In genomic region chr3:152308475-152308844, GRCh38 we compare ENCODE assay signal across 9 cellular contexts. TPM values are rescaled to one million over a fixed set of nuclear protein-coding genes. Genes with fewer than 3 reads are reported as not detected.
DNase-seq lines count a peak whose midpoint lies in the region; ATAC-seq and TF ChIP-seq lines count a peak whose summit lies in the region.
"Had no signal": no experiment of that assay in that cellular context is flagged by ENCODE, and none has a peak within 500 bp of the region (broad histone marks: within the 10 kb centered on the region; RNA-seq: fewer than 3 reads in every experiment).

No MANE protein-coding gene starts in this region.

- peak overlapping the region; percentile 70 for H3K27ac Mint-ChIP-seq in activated naive CD4-positive, alpha-beta T cell treated with anti-CD3 and anti-CD28 coated beads, Interleukin-2, amount 10 ng/mL, durations not matched to agents 7 days and 5 days
- H3K27ac Mint-ChIP-seq in naive B cell = peak overlapping the region; percentile 63 to 90 (median 69)

- TF ChIP-seq CTCF in breast epithelium (IDR thresholded peaks at IDR 0.05) = no peak
- no peak for TF ChIP-seq CTCF in upper lobe of right lung (IDR thresholded peaks at IDR 0.05)

- H3K27ac ChIP-seq in breast epithelium (peak overlapping the region; percentile 64 to 73), upper lobe of right lung (peak overlapping the region; percentile 58)

- H3K4me1 Mint-ChIP-seq in activated naive CD4-positive, alpha-beta T cell treated with anti-CD3 and anti-CD28 coated beads, Interleukin-2, amount 10 ng/mL, durations not matched to agents 7 days and 5 days = peaks cover 66% of the 10 kb centered on the region
- H3K4me1 Mint-ChIP-seq in naive B cell = peaks cover 38 to 48% (median 42%) of the 10 kb centered on the region in 3 donors

- H3K36me3 ChIP-seq in breast epithelium (no peaks in the 10 kb centered on the region), upper lobe of right lung (peaks cover 8% of the 10 kb centered on the region)

- no peak for DNase-seq in activated naive CD4-positive, alpha-beta T cell treated with anti-CD3 and anti-CD28 coated beads, Interleukin-2, amount 10 ng/mL, durations not matched to agents 7 days and 5 days
- DNase-seq in activated naive CD4-positive, alpha-beta T cell treated with Interleukin-2 at 50 U/mL for 16 hours = no peak
- DNase-seq in breast epithelium (ENCODE audit: low spot score in 2 of 2) (no peak), naive B cell (no peak), upper lobe of right lung (no peak)
- no peak for DNase-seq in stimulated activated CD4-positive, alpha-beta T cell treated with anti-CD3 and anti-CD28 coated beads, Interleukin-4, amount 100 ng/mL, for 4 hours
- DNase-seq: NCI-H345 had no signal

- H3K27me3 Mint-ChIP-seq in activated naive CD4-positive, alpha-beta T cell treated with anti-CD3 and anti-CD28 coated beads, Interleukin-2, amount 10 ng/mL, durations not matched to agents 7 days and 5 days = no peaks in the 10 kb centered on the region
- H3K27me3 Mint-ChIP-seq in naive B cell = no peaks in the 10 kb centered on the region

- H3K9me3 ChIP-seq in breast epithelium = no peaks in the 10 kb centered on the region
- no peaks in the 10 kb centered on the region for H3K9me3 ChIP-seq in upper lobe of right lung

- no peaks in the 10 kb centered on the region for H3K9me3 Mint-ChIP-seq in activated naive CD4-positive, alpha-beta T cell treated with anti-CD3 and anti-CD28 coated beads, Interleukin-2, amount 10 ng/mL, durations not matched to agents 7 days and 5 days
- no peaks in the 10 kb centered on the region for H3K9me3 Mint-ChIP-seq in naive B cell

- ATAC-seq in naive B cell (ENCODE audit: low read depth in 2 of 2) (no peak), upper lobe of right lung (no peak), HG02571 (IDR thresholded peaks at IDR 0.05; ENCODE audit: unreplicated experiment) (no peak), HG03175 (IDR thresholded peaks at IDR 0.05; ENCODE audit: unreplicated experiment) (no peak)

- peaks cover 44% of the 10 kb centered on the region for H3K36me3 Mint-ChIP-seq in activated naive CD4-positive, alpha-beta T cell treated with anti-CD3 and anti-CD28 coated beads, Interleukin-2, amount 10 ng/mL, durations not matched to agents 7 days and 5 days
- peaks cover 0 to 8% of the 10 kb centered on the region in 2 donors for H3K36me3 Mint-ChIP-seq in naive B cell

- H3K4me3 Mint-ChIP-seq in activated naive CD4-positive, alpha-beta T cell treated with anti-CD3 and anti-CD28 coated beads, Interleukin-2, amount 10 ng/mL, durations not matched to agents 7 days and 5 days = no peak overlapping the region
- no peak overlapping the region for H3K4me3 Mint-ChIP-seq in naive B cell

- intact Hi-C loops in breast epithelium (cut with DNase I; ENCODE audit: low total_unique reads) (no loop called here), upper lobe of right lung (cut with DNase I) (no loop called here)

- H3K27me3 ChIP-seq in breast epithelium (no peaks in the 10 kb centered on the region), upper lobe of right lung (no peaks in the 10 kb centered on the region)

- H3K4me1 ChIP-seq in breast epithelium = peaks cover 0 to 17% of the 10 kb centered on the region in 2 donors
- peaks cover 70% of the 10 kb centered on the region for H3K4me1 ChIP-seq in upper lobe of right lung

- CTCF ChIA-PET in activated naive CD4-positive, alpha-beta T cell treated with anti-CD3 and anti-CD28 coated beads, Interleukin-2, amount 10 ng/mL, durations not matched to agents 7 days and 5 days (lab: Charles Lee) = interaction anchor here (0.7 kb wide), 1 partner anchor 12 kb away, joined by 3 read pairs; no protein-coding TSS in a partner anchor

- no peak for TF ChIP-seq POLR2A in breast epithelium (IDR thresholded peaks at IDR 0.05)

- H3K4me3 ChIP-seq in breast epithelium (no peak overlapping the region), upper lobe of right lung (no peak overlapping the region)

RNA-seq across cellular contexts. Expression of gene MBNL1, which starts 39.7 kb away (rescaled TPM):
- 100 to 1,000 TPM; 314 to 702 (median 353) TPM for total RNA-seq in breast epithelium
- polyA plus RNA-seq in naive B cell (ENCODE audit: low read depth in 6 of 6) = 100 to 1,000 TPM; 188 to 346 (median 260) TPM
- total RNA-seq in upper lobe of right lung = 229 TPM
